Comparison of ENCODE assay signal across 1 cellular context in the genomic region with DNA sequence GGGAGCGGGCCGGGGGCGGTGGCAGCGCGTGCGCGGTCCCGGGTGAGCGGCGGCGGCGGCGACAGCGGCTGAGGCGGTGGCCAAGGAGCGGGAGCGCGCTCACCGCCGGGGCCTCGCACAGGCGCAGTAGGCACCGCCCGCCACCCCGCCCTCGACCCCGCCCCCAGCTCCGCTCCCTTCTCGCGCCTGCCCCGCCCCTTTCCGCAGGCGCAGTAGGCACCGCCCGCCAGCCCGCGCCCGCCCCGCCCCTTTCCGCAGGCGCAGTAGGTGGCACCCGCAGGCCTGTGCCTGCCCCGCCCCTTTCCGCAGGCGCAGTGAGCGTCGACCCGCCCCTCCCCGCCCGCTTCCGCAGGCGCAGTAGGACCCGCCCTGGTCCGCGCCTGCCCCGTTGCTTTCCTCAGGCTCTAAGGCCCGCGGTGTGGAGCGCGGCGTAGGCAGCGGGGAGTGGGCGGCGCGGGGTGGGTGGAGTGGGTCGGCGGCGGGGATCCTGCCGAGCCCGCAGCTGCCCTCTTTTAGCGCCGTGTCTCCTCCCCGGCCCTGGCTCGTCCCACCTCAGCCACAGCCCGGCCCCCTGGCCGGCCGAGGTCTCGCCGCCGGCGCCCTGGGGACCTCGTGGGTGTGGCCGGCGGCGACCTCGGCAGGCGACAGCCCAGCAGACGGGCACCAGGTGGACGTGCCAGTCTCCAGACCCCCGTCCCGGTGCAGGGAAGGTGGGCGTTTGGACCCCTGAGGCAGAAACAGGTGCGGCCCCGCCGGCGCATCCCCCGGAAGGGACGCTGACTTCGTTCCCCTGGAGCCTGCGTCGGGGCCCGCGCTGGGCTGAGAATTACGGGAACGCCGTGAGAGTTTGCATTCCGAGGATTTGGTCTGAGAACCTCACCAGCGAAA.
TF ChIP-seq lines count a peak whose summit lies in the region.

A gene with protein sequence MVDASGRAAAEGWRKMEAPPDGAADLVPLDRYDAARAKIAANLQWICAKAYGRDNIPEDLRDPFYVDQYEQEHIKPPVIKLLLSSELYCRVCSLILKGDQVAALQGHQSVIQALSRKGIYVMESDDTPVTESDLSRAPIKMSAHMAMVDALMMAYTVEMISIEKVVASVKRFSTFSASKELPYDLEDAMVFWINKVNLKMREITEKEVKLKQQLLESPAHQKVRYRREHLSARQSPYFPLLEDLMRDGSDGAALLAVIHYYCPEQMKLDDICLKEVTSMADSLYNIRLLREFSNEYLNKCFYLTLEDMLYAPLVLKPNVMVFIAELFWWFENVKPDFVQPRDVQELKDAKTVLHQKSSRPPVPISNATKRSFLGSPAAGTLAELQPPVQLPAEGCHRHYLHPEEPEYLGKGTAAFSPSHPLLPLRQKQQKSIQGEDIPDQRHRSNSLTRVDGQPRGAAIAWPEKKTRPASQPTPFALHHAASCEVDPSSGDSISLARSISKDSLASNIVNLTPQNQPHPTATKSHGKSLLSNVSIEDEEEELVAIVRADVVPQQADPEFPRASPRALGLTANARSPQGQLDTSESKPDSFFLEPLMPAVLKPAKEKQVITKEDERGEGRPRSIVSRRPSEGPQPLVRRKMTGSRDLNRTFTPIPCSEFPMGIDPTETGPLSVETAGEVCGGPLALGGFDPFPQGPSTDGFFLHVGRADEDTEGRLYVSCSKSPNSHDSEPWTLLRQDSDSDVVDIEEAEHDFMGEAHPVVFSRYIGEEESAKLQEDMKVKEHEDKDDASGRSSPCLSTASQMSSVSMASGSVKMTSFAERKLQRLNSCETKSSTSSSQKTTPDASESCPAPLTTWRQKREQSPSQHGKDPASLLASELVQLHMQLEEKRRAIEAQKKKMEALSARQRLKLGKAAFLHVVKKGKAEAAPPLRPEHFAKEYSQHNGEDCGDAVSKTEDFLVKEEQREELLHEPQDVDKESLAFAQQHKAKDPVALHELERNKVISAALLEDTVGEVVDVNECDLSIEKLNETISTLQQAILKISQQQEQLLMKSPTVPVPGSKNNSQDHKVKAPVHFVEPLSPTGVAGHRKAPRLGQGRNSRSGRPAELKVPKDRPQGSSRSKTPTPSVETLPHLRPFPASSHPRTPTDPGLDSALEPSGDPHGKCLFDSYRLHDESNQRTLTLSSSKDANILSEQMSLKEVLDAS (N-terminal part only) (minus strand): TSS at position 101 of the 888 bp plus-strand sequence. CDS start 387 bp downstream, outside the sequence.

TF ChIP-seq in liver, 16 proteins besides CTCF, POLR2A, EP300 and RAD21 (continued from another document):
- TF ChIP-seq, protein P1, sequence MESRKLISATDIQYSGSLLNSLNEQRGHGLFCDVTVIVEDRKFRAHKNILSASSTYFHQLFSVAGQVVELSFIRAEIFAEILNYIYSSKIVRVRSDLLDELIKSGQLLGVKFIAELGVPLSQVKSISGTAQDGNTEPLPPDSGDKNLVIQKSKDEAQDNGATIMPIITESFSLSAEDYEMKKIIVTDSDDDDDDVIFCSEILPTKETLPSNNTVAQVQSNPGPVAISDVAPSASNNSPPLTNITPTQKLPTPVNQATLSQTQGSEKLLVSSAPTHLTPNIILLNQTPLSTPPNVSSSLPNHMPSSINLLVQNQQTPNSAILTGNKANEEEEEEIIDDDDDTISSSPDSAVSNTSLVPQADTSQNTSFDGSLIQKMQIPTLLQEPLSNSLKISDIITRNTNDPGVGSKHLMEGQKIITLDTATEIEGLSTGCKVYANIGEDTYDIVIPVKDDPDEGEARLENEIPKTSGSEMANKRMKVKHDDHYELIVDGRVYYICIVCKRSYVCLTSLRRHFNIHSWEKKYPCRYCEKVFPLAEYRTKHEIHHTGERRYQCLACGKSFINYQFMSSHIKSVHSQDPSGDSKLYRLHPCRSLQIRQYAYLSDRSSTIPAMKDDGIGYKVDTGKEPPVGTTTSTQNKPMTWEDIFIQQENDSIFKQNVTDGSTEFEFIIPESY (IDR thresholded peaks at IDR 0.05), result no peak
- TF ChIP-seq RXRA (IDR thresholded peaks at IDR 0.05), result no peak
TF ChIP-seq in liver: peak in this region for 0.
